Comparison of ENCODE assay signal across 10 cellular contexts in the genomic region with DNA sequence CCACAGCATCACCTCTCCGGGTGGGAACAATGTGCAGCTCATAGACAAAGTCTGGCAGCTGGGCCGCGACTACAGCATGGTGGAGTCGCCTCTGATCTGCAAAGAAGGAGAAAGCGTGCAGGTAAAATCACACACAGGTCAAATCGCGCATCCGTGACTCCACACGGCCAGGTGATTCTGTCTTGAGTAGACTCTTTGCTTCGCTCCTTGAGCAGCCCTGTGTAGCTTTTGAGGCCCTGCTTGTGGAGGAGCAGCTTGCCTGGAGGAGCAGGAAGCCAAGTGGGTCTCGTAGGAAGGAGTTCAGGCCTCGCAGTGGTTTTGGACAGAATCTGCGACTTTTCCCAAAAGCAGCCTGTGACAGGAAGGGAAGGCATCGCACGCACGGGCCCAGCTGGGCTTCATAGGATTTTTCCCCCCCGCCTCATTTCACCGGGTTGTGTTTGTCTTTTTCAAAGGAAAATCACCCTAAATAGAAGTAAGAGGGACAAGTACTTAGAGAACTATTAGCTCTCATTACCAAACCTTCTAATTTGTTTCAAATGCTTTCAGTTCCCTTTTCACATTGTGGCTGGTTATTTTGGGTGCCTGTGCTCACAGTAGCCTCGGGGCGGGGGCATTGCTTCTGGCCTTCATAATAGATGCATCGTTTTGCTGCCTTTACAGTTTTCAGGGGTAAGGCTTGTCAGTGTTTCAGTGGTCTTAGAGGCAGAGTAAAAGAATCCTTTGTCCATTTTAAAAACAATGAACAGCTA.
DNase-seq lines count a peak whose midpoint lies in the region; ATAC-seq and TF ChIP-seq lines count a peak whose summit lies in the region.
"Had no signal": no experiment of that assay in that cellular context is flagged by ENCODE, and none has a peak within 500 bp of the region (broad histone marks: within the 10 kb centered on the region; RNA-seq: fewer than 3 reads in every experiment).

No MANE protein-coding gene starts in this region.

- TF ChIP-seq POLR2A in gastrocnemius medialis (IDR thresholded peaks at IDR 0.05): no peak

- no peak overlapping the region for H3K4me3 ChIP-seq in gastrocnemius medialis
- H3K4me3 ChIP-seq: skin epidermis had no signal

- POLR2A ChIA-PET in RWPE1 (lab: Yijun Ruan, JAX; ENCODE audit: low non-redundant PET): no interaction called here

- in situ Hi-C loops in gastrocnemius medialis (cut with MboI; ENCODE audit: low sequenced_read_pairs in 4 of 4): loop anchor here in 1 of 4 donors (10.0 kb wide), 1 partner anchor 117 kb away; no protein-coding TSS in a partner anchor
- in situ Hi-C loops in KBM-7 (cut with MboI; ENCODE audit: low pct_unique_long_range_greater_than_20kb, low sequenced_read_pairs): no loop called here

- TF ChIP-seq CTCF in RWPE1 (conservative IDR thresholded peaks at IDR 0.05; ENCODE audit: low read depth): no peak
- no peak for TF ChIP-seq CTCF in gastrocnemius medialis (IDR thresholded peaks at IDR 0.05 in 4 of 5, conservative IDR thresholded peaks at IDR 0.05 in 1 of 5)

- intact Hi-C loops in gastrocnemius medialis (cut with DNase I; ENCODE audit: low total_unique reads): no loop called here

- CTCF ChIA-PET in RWPE1 (lab: Yijun Ruan, JAX): interaction anchor here (0.6 kb wide), 1 partner anchor 103 kb away, joined by 3 read pairs; no protein-coding TSS in a partner anchor

- no peaks in the 10 kb centered on the region for H3K27me3 ChIP-seq in gastrocnemius medialis

- H3K36me3 ChIP-seq in gastrocnemius medialis: peaks cover 0 to 76% of the 10 kb centered on the region in 2 donors

- peak; percentile 69 for ATAC-seq in GM18907 (IDR thresholded peaks at IDR 0.05; ENCODE audit: unreplicated experiment)
- ATAC-seq in HG02870 (IDR thresholded peaks at IDR 0.05; ENCODE audit: unreplicated experiment): peak; percentile 79
- ATAC-seq in gastrocnemius medialis: no peak
- ATAC-seq: activated CD4-positive, CD25-positive, alpha-beta regulatory T cell treated with anti-CD3 and anti-CD28 coated beads, Interleukin-2, amount 50 U/mL, for 24 hours had no signal

- peaks cover 53 to 60% of the 10 kb centered on the region in 2 donors for H3K4me1 ChIP-seq in gastrocnemius medialis

- DNase-seq in RWPE1 (ENCODE audit: low spot score) (no peak), gastrocnemius medialis (no peak), AG20443 (ENCODE audit: low spot score) (no peak), cerebellum (ENCODE audit: low spot score) (no peak), KBM-7 (no peak)
- DNase-seq in activated effector memory CD4-positive, alpha-beta T cell treated with Interleukin-2 at 50 U/mL for 16 hours: no peak

- H3K9me3 ChIP-seq in gastrocnemius medialis: no peaks in the 10 kb centered on the region

- peak overlapping the region; percentile 18 for H3K27ac ChIP-seq in RWPE1
- H3K27ac ChIP-seq in gastrocnemius medialis: peak overlapping the region in 3 of 4 donors; percentile 15 to 29 (median 17)

Comparison
In these comparisons a context has a peak if more than half of its experiments do, and no peak if none do; other contexts are left out.
1. ATAC-seq: peak in GM18907 (single experiment) and HG02870 (single experiment); none in gastrocnemius medialis (0 of 2).